Comparison of ENCODE assay signal across 23 cellular contexts in the genomic region with DNA sequence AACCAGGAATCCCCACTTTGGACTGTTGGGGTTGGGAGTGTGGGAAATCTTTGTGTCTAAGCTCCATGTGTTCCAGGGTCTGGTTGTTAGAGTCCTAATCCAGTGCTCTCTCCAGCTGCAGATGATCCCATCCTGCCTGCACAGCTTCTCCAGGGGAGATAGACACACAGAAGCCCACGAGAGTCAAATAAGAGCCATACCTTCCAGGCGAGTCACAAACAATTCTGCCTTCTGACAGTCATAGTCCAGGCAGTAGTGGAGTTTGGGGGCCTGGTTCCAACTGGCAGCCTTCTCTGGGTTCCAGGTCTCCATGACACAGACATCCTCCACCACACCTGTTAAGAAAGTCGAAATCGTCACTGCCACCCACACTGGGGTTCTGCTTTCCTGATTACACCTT. TPM values are rescaled to one million over a fixed set of nuclear protein-coding genes. Genes with fewer than 3 reads are reported as not detected.
DNase-seq lines count a peak whose midpoint lies in the region; ATAC-seq lines count a peak whose summit lies in the region.
"Had no signal": no experiment of that assay in that cellular context is flagged by ENCODE, and none has a peak within 500 bp of the region (broad histone marks: within the 10 kb centered on the region; RNA-seq: fewer than 3 reads in every experiment).

No MANE protein-coding gene starts in this region.

- H3K27ac Mint-ChIP-seq in activated T-cell treated with anti-CD3 and anti-CD28 coated beads, Interleukin-2, amount 50 U/mL, for 24 hours = no peak overlapping the region
- H3K27ac Mint-ChIP-seq in activated CD4-positive, alpha-beta T cell treated with anti-CD3 and anti-CD28 coated beads, Interleukin-2, amount 10 ng/mL, durations not matched to agents 7 days and 5 days = no peak overlapping the region
- H3K27ac Mint-ChIP-seq: GM23338, H9 had no signal

- no peak overlapping the region for H3K4me2 ChIP-seq in mesenchymal stem cell (ENCODE audit: low read length, poor library complexity, severe bottlenecking)
- H3K4me2 ChIP-seq: GM23338 had no signal

- DNase-seq in A172 (ENCODE audit: low spot score) (peak; percentile 32), M059J (ENCODE audit: low read depth) (peak; percentile 60), astrocyte of the hippocampus (ENCODE audit: low read depth, low spot score) (peak; percentile 38), mesenchymal stem cell (peak; percentile 5), UCSD-AML1 (lab: John Stamatoyannopoulos, UW; ENCODE audit: unreplicated experiment) (no peak)
- DNase-seq in activated T-cell treated with anti-CD3 and anti-CD28 coated beads, Interleukin-2, amount 50 U/mL, for 24 hours = no peak
- no peak for DNase-seq in activated CD4-positive, alpha-beta T cell treated with anti-CD3 and anti-CD28 coated beads, Interleukin-2, amount 10 ng/mL, durations not matched to agents 7 days and 5 days
- no peak for DNase-seq in stimulated activated naive CD8-positive, alpha-beta T cell treated with anti-CD3 and anti-CD28 coated beads, Interleukin-15, Interleukin-2, amounts not matched to agents 100 U/mL and 50 U/mL, for 24 hours
- DNase-seq: Calu3, DMS153, DND-41, H9, Kasumi-1, NCI-H2029, NCI-H526 treated with DMSO at 0.1 percent for 48 hours, SHP77 treated with DMSO at 0.1 percent for 48 hours had no signal

- no peaks in the 10 kb centered on the region for H3K9me3 ChIP-seq in mesenchymal stem cell (ENCODE audit: control insufficient read depth, low read length)

- H2BK12ac ChIP-seq in mesenchymal stem cell (ENCODE audit: low read length in 2 of 2) = no peak overlapping the region

- H2AFZ ChIP-seq in mesenchymal stem cell (ENCODE audit: low read depth, low read length) = no peak overlapping the region
- H2AFZ ChIP-seq: GM23338 had no signal

- no peak overlapping the region for H3K4me3 Mint-ChIP-seq in activated T-cell treated with anti-CD3 and anti-CD28 coated beads, Interleukin-2, amount 50 U/mL, for 24 hours
- no peak overlapping the region for H3K4me3 Mint-ChIP-seq in activated CD4-positive, alpha-beta T cell treated with anti-CD3 and anti-CD28 coated beads, Interleukin-2, amount 10 ng/mL, durations not matched to agents 7 days and 5 days
- H3K4me3 Mint-ChIP-seq: GM23338, H9 had no signal

- H3K4me3 ChIP-seq in mesenchymal stem cell (ENCODE audit: insufficient read depth in 1 of 2, low read depth in 1 of 2, low read length in 2 of 2) = no peak overlapping the region
- H3K4me3 ChIP-seq: GM23338 had no signal

- H3K4me1 ChIP-seq in mesenchymal stem cell (ENCODE audit: control insufficient read depth, insufficient read depth, low read depth, low read length) = peaks cover 9% of the 10 kb centered on the region

- no peak for ATAC-seq in stimulated activated naive CD8-positive, alpha-beta T cell treated with anti-CD3 and anti-CD28 coated beads, Interleukin-15, Interleukin-2, amounts not matched to agents 100 U/mL and 50 U/mL, for 24 hours
- ATAC-seq: GM23338, Panc1 had no signal

- POLR2A ChIA-PET in activated CD4-positive, alpha-beta T cell treated with anti-CD3 and anti-CD28 coated beads, Interleukin-2, amount 10 ng/mL, durations not matched to agents 7 days and 5 days (lab: Charles Lee) = no interaction called here

- H3K27me3 Mint-ChIP-seq in activated T-cell treated with anti-CD3 and anti-CD28 coated beads, Interleukin-2, amount 50 U/mL, for 24 hours = peaks cover 29% of the 10 kb centered on the region
- H3K27me3 Mint-ChIP-seq in activated CD4-positive, alpha-beta T cell treated with anti-CD3 and anti-CD28 coated beads, Interleukin-2, amount 10 ng/mL, durations not matched to agents 7 days and 5 days = peaks cover 4% of the 10 kb centered on the region

- H3K36me3 Mint-ChIP-seq in activated T-cell treated with anti-CD3 and anti-CD28 coated beads, Interleukin-2, amount 50 U/mL, for 24 hours (ENCODE audit: low read depth) = no peaks in the 10 kb centered on the region
- no peaks in the 10 kb centered on the region for H3K36me3 Mint-ChIP-seq in activated CD4-positive, alpha-beta T cell treated with anti-CD3 and anti-CD28 coated beads, Interleukin-2, amount 10 ng/mL, durations not matched to agents 7 days and 5 days (ENCODE audit: low read depth)

- H3K36me3 ChIP-seq in mesenchymal stem cell (ENCODE audit: control insufficient read depth in 1 of 2, insufficient read depth in 2 of 2, low read depth in 1 of 2, low read length in 2 of 2) = no peaks in the 10 kb centered on the region

- H4K8ac ChIP-seq in mesenchymal stem cell (ENCODE audit: low read length) = no peak overlapping the region

- H3K23ac ChIP-seq in mesenchymal stem cell (ENCODE audit: low read length in 2 of 2) = no peak overlapping the region

- no peaks in the 10 kb centered on the region for H3K79me1 ChIP-seq in mesenchymal stem cell (replicated peaks; ENCODE audit: low read length, poor library complexity, severe bottlenecking)

- no peak overlapping the region for H3K14ac ChIP-seq in mesenchymal stem cell (ENCODE audit: low read length in 2 of 2)

- no peak overlapping the region for H3K4ac ChIP-seq in mesenchymal stem cell (ENCODE audit: low read depth in 1 of 2, low read length in 2 of 2)

- H2BK5ac ChIP-seq in mesenchymal stem cell (ENCODE audit: low read depth, low read length, poor library complexity, severe bottlenecking) = no peak overlapping the region

- H2AK5ac ChIP-seq in mesenchymal stem cell (ENCODE audit: low read length, severe bottlenecking) = no peak overlapping the region

- H2BK15ac ChIP-seq in mesenchymal stem cell (ENCODE audit: low read depth, poor library complexity, severe bottlenecking) = no peak overlapping the region

- H3K27me3 ChIP-seq in mesenchymal stem cell (ENCODE audit: control insufficient read depth in 1 of 2, insufficient read depth in 1 of 2, low read length in 2 of 2) = peaks cover 0 to 65% of the 10 kb centered on the region in 2 experiments

- no peak overlapping the region for H2BK120ac ChIP-seq in mesenchymal stem cell (ENCODE audit: low read depth, low read length)

- no peak overlapping the region for H3K27ac ChIP-seq in mesenchymal stem cell (ENCODE audit: low read length, poor library complexity, severe bottlenecking)
- H3K27ac ChIP-seq: 22Rv1 had no signal

- H3K9ac ChIP-seq in mesenchymal stem cell (ENCODE audit: low read length) = no peak overlapping the region

- CTCF ChIA-PET in activated CD4-positive, alpha-beta T cell treated with anti-CD3 and anti-CD28 coated beads, Interleukin-2, amount 10 ng/mL, durations not matched to agents 7 days and 5 days (lab: Charles Lee) = interaction anchor here (0.7 kb wide), 1 partner anchor 11 kb away, joined by 3 read pairs; no protein-coding TSS in a partner anchor

- H4K91ac ChIP-seq in mesenchymal stem cell (ENCODE audit: low read length) = no peak overlapping the region

- no peak overlapping the region for H3K18ac ChIP-seq in mesenchymal stem cell (ENCODE audit: low read depth in 1 of 2, low read length in 2 of 2)

- WGBS in mesenchymal stem cell = 80% methylated on average over 3 of the region's 4 CpGs

- no peaks in the 10 kb centered on the region for H3K4me1 Mint-ChIP-seq in activated T-cell treated with anti-CD3 and anti-CD28 coated beads, Interleukin-2, amount 50 U/mL, for 24 hours (ENCODE audit: low read depth)
- H3K4me1 Mint-ChIP-seq in activated CD4-positive, alpha-beta T cell treated with anti-CD3 and anti-CD28 coated beads, Interleukin-2, amount 10 ng/mL, durations not matched to agents 7 days and 5 days = no peaks in the 10 kb centered on the region

- no peaks in the 10 kb centered on the region for H3K9me3 Mint-ChIP-seq in activated T-cell treated with anti-CD3 and anti-CD28 coated beads, Interleukin-2, amount 50 U/mL, for 24 hours
- H3K9me3 Mint-ChIP-seq in activated CD4-positive, alpha-beta T cell treated with anti-CD3 and anti-CD28 coated beads, Interleukin-2, amount 10 ng/mL, durations not matched to agents 7 days and 5 days = no peaks in the 10 kb centered on the region
- H3K9me3 Mint-ChIP-seq: GM23338, H9 had no signal

RNA-seq across cellular contexts. Expression of gene SYT13, which starts 32.1 kb away (rescaled TPM):
- total RNA-seq in A172 (2014; rRNA removed; shearing (Covaris generic)) = 0.19 TPM in 1 of 2 replicates, not detected in the other
- total RNA-seq in M059J (2014; rRNA removed; shearing (Covaris generic)) = 6.2 and 7.2 TPM in 2 replicates
- polyA plus RNA-seq in mesenchymal stem cell (2013, experiment 1 of 2) = 0.06 TPM
- polyA plus RNA-seq in mesenchymal stem cell (2013, experiment 2 of 2) = 0.01 TPM
- not detected for total RNA-seq in activated CD4-positive, alpha-beta T cell treated with anti-CD3 and anti-CD28 coated beads, Interleukin-2, amount 10 ng/mL, durations not matched to agents 7 days and 5 days
- total RNA-seq: G401, MCF 10A, NCI-H460 had no signal
- polyA plus RNA-seq: BJ had no signal

Comparison
In these comparisons a context has a peak if more than half of its experiments do, and no peak if none do; other contexts are left out.
1. DNase-seq: peak in A172 (single experiment), M059J (single experiment), astrocyte of the hippocampus (single experiment) and mesenchymal stem cell (single experiment); none in activated T-cell treated with anti-CD3 and anti-CD28 coated beads, Interleukin-2, amount 50 U/mL, for 24 hours (single experiment), activated CD4-positive, alpha-beta T cell treated with anti-CD3 and anti-CD28 coated beads, Interleukin-2, amount 10 ng/mL, durations not matched to agents 7 days and 5 days (single experiment), stimulated activated naive CD8-positive, alpha-beta T cell treated with anti-CD3 and anti-CD28 coated beads, Interleukin-15, Interleukin-2, amounts not matched to agents 100 U/mL and 50 U/mL, for 24 hours (single experiment) and UCSD-AML1 (single experiment).